In the genomic region with DNA sequence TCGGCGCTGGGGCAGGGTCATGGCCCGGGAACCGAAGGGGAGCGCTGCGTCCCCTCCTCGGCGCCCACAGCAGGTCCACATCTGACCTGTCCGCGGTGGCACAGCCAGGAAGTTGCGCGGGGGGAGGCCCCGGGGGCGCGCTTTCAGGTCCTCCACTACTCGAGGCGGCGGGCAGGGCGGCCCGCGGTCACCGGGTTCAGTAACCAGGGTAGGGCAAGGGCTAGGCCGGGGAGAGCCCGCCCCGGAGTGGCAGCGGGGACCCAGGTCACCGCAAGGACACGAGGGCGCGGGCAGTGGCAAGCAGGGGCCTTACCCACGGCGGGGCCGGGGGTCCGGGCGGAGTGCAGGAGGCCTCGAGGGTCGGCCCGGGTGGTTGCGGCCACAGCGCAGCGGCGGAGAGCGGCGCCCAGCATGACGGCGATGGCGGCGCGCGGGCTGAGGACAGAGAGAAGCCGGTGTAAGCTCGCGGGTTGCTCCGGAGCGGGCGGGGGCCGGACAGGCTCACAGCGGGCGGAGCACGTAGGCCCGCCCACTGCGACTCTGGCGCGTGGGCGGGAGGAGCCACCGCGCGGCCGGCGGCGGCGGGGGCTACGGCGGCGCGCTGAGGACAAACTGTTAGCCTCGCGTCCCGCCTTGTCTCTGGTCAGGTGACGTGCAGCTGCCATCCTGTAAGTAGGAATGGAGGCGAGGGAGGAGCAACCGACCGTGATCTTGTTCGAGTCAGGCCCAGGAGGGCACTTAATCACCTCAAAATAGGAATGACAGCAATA, we compare ENCODE assay signal across 8 cellular contexts. TPM values are rescaled to one million over a fixed set of nuclear protein-coding genes. Genes with fewer than 3 reads are reported as not detected.
DNase-seq lines count a peak whose midpoint lies in the region; ATAC-seq and TF ChIP-seq lines count a peak whose summit lies in the region.

A gene (minus strand): TSS at position 472 of the 770 bp plus-strand sequence. CDS start 59 bp downstream, at position 413.

- peaks cover 32% of the 10 kb centered on the region for H3K4me1 ChIP-seq in KMS-11 (ENCODE audit: low read depth, poor library complexity, severe bottlenecking)
- peaks cover 0 to 42% (median 4%) of the 10 kb centered on the region in 4 donors for H3K4me1 ChIP-seq in Peyer's patch

- no peaks in the 10 kb centered on the region for H3K9me3 ChIP-seq in Peyer's patch

- peak within 1 kb of the TSS; percentile 94 for H3K9ac ChIP-seq in KMS-11

- DNase-seq in DMS79 treated with DMSO at 0.1 percent for 48 hours (lab: John Stamatoyannopoulos, UW) (peak; percentile 70), Peyer's patch (peak; percentile 92 to 97 (median 94)), myocyte (ENCODE audit: low read depth) (peak; percentile 97)
- DNase-seq in activated T-cell treated with anti-CD3 and anti-CD28 coated beads, Interleukin-2, amount 50 U/mL, for 48 hours: peak; percentile 91 to 95
- DNase-seq in stimulated activated CD8-positive, alpha-beta memory T cell treated with anti-CD3 and anti-CD28 coated beads, Interleukin-7, amount 100 ng/mL, for 4 hours (ENCODE audit: low read depth in 2 of 2): peak; percentile 83 to 91

- H3K79me2 ChIP-seq in KMS-11 (ENCODE audit: insufficient read depth, low read depth): peaks cover 50% of the 10 kb centered on the region

- peak within 1 kb of the TSS; percentile 89 for H2AFZ ChIP-seq in KMS-11 (ENCODE audit: low read depth)

- TF ChIP-seq POLR2A in Peyer's patch (IDR thresholded peaks at IDR 0.05): peak; percentile 95

- H3K36me3 ChIP-seq in KMS-11 (ENCODE audit: insufficient read depth) (no peaks in the 10 kb centered on the region), Peyer's patch (no peaks in the 10 kb centered on the region)

- 0 out of 2 replicates have a peak, but pooled peaks cover 12% of the 10 kb centered on the region for H4K20me1 ChIP-seq in KMS-11 (ENCODE audit: insufficient read depth)

- H3K27ac ChIP-seq in KMS-11 (peak within 1 kb of the TSS; percentile 93), Peyer's patch (peak within 1 kb of the TSS; percentile 84 to 99 (median 97))

- peak within 1 kb of the TSS; percentile 95 for H3K4me2 ChIP-seq in KMS-11

- H3K4me3 ChIP-seq in KMS-11 (IDR thresholded peaks at IDR 0.05; ENCODE audit: insufficient read depth, low read depth, low read length): no peak within 1 kb of the TSS
- peak within 1 kb of the TSS; percentile 63 to 99 (median 78) for H3K4me3 ChIP-seq in Peyer's patch

- TF ChIP-seq CTCF in KMS-11 (conservative IDR thresholded peaks at IDR 0.05; ENCODE audit: low read depth, low read length) (no peak), Peyer's patch (IDR thresholded peaks at IDR 0.05) (peak in 3 of 6 experiments; percentile 4 to 38 (median 27))

- ATAC-seq in GM21786 (IDR thresholded peaks at IDR 0.05; ENCODE audit: unreplicated experiment): peak; percentile 78
- peak; percentile 99 for ATAC-seq in esophagus mucosa

- H3K27me3 ChIP-seq in KMS-11 (ENCODE audit: insufficient read depth, low read depth) (no peaks in the 10 kb centered on the region), Peyer's patch (no peaks in the 10 kb centered on the region)

RNA-seq across cellular contexts. Expression of the gene that starts here (rescaled TPM):
- 100 to 1,000 TPM in 3 of 4 donors, 10 to 100 TPM in 1; 59.4 to 326 (median 195) TPM for total RNA-seq in Peyer's patch
- total RNA-seq in esophagus mucosa: 229 TPM
- total RNA-seq in myocyte: 140 and 153 TPM in 2 replicates
- 229 TPM for polyA plus RNA-seq in myocyte (2012)
